28 cellular contexts compared by ENCODE assay signal in genomic region chr3:24573576-24573975, GRCh38.
"Had no signal": no experiment of that assay in that cellular context is flagged by ENCODE, and none has a peak within 500 bp of the region (broad histone marks: within the 10 kb centered on the region; RNA-seq: fewer than 3 reads in every experiment).

No MANE protein-coding gene starts in this region.

- H3K27me3 ChIP-seq: stomach, suprapubic skin, testis, thyroid gland, tibial artery, tibial nerve, transverse colon, upper lobe of left lung, upper lobe of right lung, uterus, vagina had no signal

- H3K27ac Mint-ChIP-seq: stimulated activated effector memory CD8-positive, alpha-beta T cell treated with anti-CD3 and anti-CD28 coated beads, Interleukin-12 subunit alpha, Interleukin-12 subunit beta, amount 100 ng/mL, for 72 hours; stimulated activated memory B cell treated with anti-CD40 and anti-IgM and Interleukin-4, amounts not matched to agents 10 μg/mL and 1 μg/mL and 100 μg/mL, for 72 hours; stimulated activated naive B cell treated with anti-CD40 and anti-IgM and Interleukin-4, amounts not matched to agents 10 μg/mL and 1 μg/mL and 100 μg/mL, for 72 hours; stimulated activated naive CD8-positive, alpha-beta T cell treated with anti-CD3 and anti-CD28 coated beads, Interleukin-15, amount 100 ng/mL, for 72 hours; stimulated activated naive CD8-positive, alpha-beta T cell treated with anti-CD3 and anti-CD28 coated beads, Interleukin-15, Interleukin-2, amounts not matched to agents 100 ng/mL and 50 ng/mL, for 24 hours; type B pancreatic cell had no signal

- ATAC-seq: stimulated activated effector memory CD8-positive, alpha-beta T cell treated with anti-CD3 and anti-CD28 coated beads, Interleukin-12 subunit alpha, Interleukin-12 subunit beta, amount 100 ng/mL, for 72 hours; stimulated activated memory B cell treated with anti-CD40 and anti-IgM and Interleukin-4, amounts not matched to agents 10 μg/mL and 1 μg/mL and 100 μg/mL, for 72 hours; stimulated activated naive B cell treated with anti-CD40 and anti-IgM and Interleukin-4, amounts not matched to agents 10 μg/mL and 1 μg/mL and 100 μg/mL, for 72 hours; stimulated activated naive CD8-positive, alpha-beta T cell treated with anti-CD3 and anti-CD28 coated beads, Interleukin-15, amount 100 ng/mL, for 72 hours; stimulated activated naive CD8-positive, alpha-beta T cell treated with anti-CD3 and anti-CD28 coated beads, Interleukin-15, Interleukin-2, amounts not matched to agents 100 U/mL and 50 U/mL, for 24 hours; upper lobe of right lung had no signal

- H3K27ac ChIP-seq: stomach, suprapubic skin, testis, thoracic aorta, thyroid gland, tibial artery, tibial nerve, transverse colon, upper lobe of left lung, upper lobe of right lung, uterus, vagina had no signal

- H3K4me1 Mint-ChIP-seq: stimulated activated effector memory CD8-positive, alpha-beta T cell treated with anti-CD3 and anti-CD28 coated beads, Interleukin-12 subunit alpha, Interleukin-12 subunit beta, amount 100 ng/mL, for 72 hours; stimulated activated memory B cell treated with anti-CD40 and anti-IgM and Interleukin-4, amounts not matched to agents 10 μg/mL and 1 μg/mL and 100 μg/mL, for 72 hours; stimulated activated naive B cell treated with anti-CD40 and anti-IgM and Interleukin-4, amounts not matched to agents 10 μg/mL and 1 μg/mL and 100 μg/mL, for 72 hours; stimulated activated naive CD8-positive, alpha-beta T cell treated with anti-CD3 and anti-CD28 coated beads, Interleukin-15, amount 100 ng/mL, for 72 hours had no signal

- H3K4me1 ChIP-seq: stomach, suprapubic skin, testis, thyroid gland, tibial artery, tibial nerve, transverse colon, upper lobe of left lung, upper lobe of right lung, uterus, vagina had no signal

- H3K9me3 ChIP-seq: testis, thyroid gland, tibial artery, transverse colon, upper lobe of left lung, upper lobe of right lung, uterus, vagina had no signal

- H3K36me3 Mint-ChIP-seq: stimulated activated effector memory CD8-positive, alpha-beta T cell treated with anti-CD3 and anti-CD28 coated beads, Interleukin-12 subunit alpha, Interleukin-12 subunit beta, amount 100 ng/mL, for 72 hours; stimulated activated memory B cell treated with anti-CD40 and anti-IgM and Interleukin-4, amounts not matched to agents 10 μg/mL and 1 μg/mL and 100 μg/mL, for 72 hours; stimulated activated naive B cell treated with anti-CD40 and anti-IgM and Interleukin-4, amounts not matched to agents 10 μg/mL and 1 μg/mL and 100 μg/mL, for 72 hours; type B pancreatic cell had no signal

- H3K27me3 Mint-ChIP-seq: stimulated activated memory B cell treated with anti-CD40 and anti-IgM and Interleukin-4, amounts not matched to agents 10 μg/mL and 1 μg/mL and 100 μg/mL, for 72 hours; stimulated activated naive CD8-positive, alpha-beta T cell treated with anti-CD3 and anti-CD28 coated beads, Interleukin-15, amount 100 ng/mL, for 72 hours; stimulated activated naive CD8-positive, alpha-beta T cell treated with anti-CD3 and anti-CD28 coated beads, Interleukin-15, Interleukin-2, amounts not matched to agents 100 ng/mL and 50 ng/mL, for 24 hours had no signal

- H3K4me3 Mint-ChIP-seq: stimulated activated effector memory CD8-positive, alpha-beta T cell treated with anti-CD3 and anti-CD28 coated beads, Interleukin-12 subunit alpha, Interleukin-12 subunit beta, amount 100 ng/mL, for 72 hours; stimulated activated memory B cell treated with anti-CD40 and anti-IgM and Interleukin-4, amounts not matched to agents 10 μg/mL and 1 μg/mL and 100 μg/mL, for 72 hours; stimulated activated naive B cell treated with anti-CD40 and anti-IgM and Interleukin-4, amounts not matched to agents 10 μg/mL and 1 μg/mL and 100 μg/mL, for 72 hours; stimulated activated naive CD8-positive, alpha-beta T cell treated with anti-CD3 and anti-CD28 coated beads, Interleukin-15, amount 100 ng/mL, for 72 hours; stimulated activated naive CD8-positive, alpha-beta T cell treated with anti-CD3 and anti-CD28 coated beads, Interleukin-15, Interleukin-2, amounts not matched to agents 100 ng/mL and 50 ng/mL, for 24 hours; type B pancreatic cell had no signal

- H3K9me3 Mint-ChIP-seq: stimulated activated naive CD8-positive, alpha-beta T cell treated with anti-CD3 and anti-CD28 coated beads, Interleukin-15, Interleukin-2, amounts not matched to agents 100 ng/mL and 50 ng/mL, for 24 hours; type B pancreatic cell had no signal

- H3K4me3 ChIP-seq: stomach, suprapubic skin, thoracic aorta, thyroid gland, tibial artery, tibial nerve, transverse colon, upper lobe of left lung, upper lobe of right lung, uterus, vagina had no signal

- DNase-seq: stimulated activated CD4-positive, alpha-beta T cell treated with anti-CD3 and anti-CD28 coated beads, Interleukin-2, amount 100 ng/mL, for 48 hours; stimulated activated CD4-positive, alpha-beta T cell treated with anti-CD3 and anti-CD28 coated beads, Interleukin-4, amount 100 ng/mL, for 1 hour; stimulated activated CD4-positive, alpha-beta T cell treated with anti-CD3 and anti-CD28 coated beads, Interleukin-4, amount 100 ng/mL, for 24 hours; stimulated activated CD4-positive, alpha-beta T cell treated with anti-CD3 and anti-CD28 coated beads, Interleukin-4, amount 100 ng/mL, for 4 hours; stimulated activated naive B cell treated with anti-CD40 and anti-IgM and Interleukin-4, amounts not matched to agents 10 μg/mL and 1 μg/mL and 100 μg/mL, for 72 hours; stimulated activated naive CD4-positive, alpha-beta T cell; stimulated activated naive CD4-positive, alpha-beta T cell treated with Interleukin-2 at 50 U/mL for 16 hours; stimulated activated naive CD8-positive, alpha-beta T cell treated with anti-CD3 and anti-CD28 coated beads, Interleukin-15, amount 100 ng/mL, for 72 hours; stimulated activated naive CD8-positive, alpha-beta T cell treated with anti-CD3 and anti-CD28 coated beads, Interleukin-15, Interleukin-2, amounts not matched to agents 100 U/mL and 50 U/mL, for 24 hours; stomach; substantia nigra; testis; thyroid gland; tibial artery; transverse colon; trophoblast cell; upper lobe of left lung; upper lobe of right lung; uterus had no signal

- FAIRE-seq: urothelium cell line had no signal

- H3K36me3 ChIP-seq: stomach, suprapubic skin, thoracic aorta, thyroid gland, tibial artery, tibial nerve, transverse colon, upper lobe of left lung, upper lobe of right lung, uterus, vagina had no signal
